In the genomic region with DNA sequence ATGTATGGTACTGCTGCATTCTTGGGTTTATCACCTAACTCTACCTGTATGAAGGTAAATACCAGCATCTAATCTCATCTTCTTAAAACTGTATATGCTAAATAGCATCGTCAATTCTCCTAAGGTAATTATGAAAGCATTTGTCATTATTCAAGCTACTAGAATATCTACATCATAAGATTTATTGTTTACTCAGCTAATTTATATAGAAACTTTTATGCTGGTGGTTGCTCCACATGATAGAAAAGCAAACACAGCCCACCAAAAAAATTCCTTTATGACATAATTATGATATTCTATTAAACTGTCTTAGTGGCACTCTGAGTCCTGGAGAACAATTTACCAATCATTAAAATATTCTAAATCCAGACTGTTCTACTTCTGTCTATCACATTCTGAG, we compare ENCODE assay signal across 8 cellular contexts.
"Had no signal": no experiment of that assay in that cellular context is flagged by ENCODE, and none has a peak within 500 bp of the region (broad histone marks: within the 10 kb centered on the region; RNA-seq: fewer than 3 reads in every experiment).

No MANE protein-coding gene starts in this region.

- DNase-seq: H9, HCEC 1CT, KBM-7 had no signal

- H3K4me3 ChIP-seq: GM23338 had no signal

- ATAC-seq: GM23338 had no signal

- H3K27ac ChIP-seq: KMS-11 had no signal

- H3K4me2 ChIP-seq: GM23338, KMS-11 had no signal

- FAIRE-seq: H1, H54, HTR-8/SVneo had no signal

- H3K9ac ChIP-seq: KMS-11 had no signal
